ENCODE assay signal across 9 cellular contexts in the genomic region with DNA sequence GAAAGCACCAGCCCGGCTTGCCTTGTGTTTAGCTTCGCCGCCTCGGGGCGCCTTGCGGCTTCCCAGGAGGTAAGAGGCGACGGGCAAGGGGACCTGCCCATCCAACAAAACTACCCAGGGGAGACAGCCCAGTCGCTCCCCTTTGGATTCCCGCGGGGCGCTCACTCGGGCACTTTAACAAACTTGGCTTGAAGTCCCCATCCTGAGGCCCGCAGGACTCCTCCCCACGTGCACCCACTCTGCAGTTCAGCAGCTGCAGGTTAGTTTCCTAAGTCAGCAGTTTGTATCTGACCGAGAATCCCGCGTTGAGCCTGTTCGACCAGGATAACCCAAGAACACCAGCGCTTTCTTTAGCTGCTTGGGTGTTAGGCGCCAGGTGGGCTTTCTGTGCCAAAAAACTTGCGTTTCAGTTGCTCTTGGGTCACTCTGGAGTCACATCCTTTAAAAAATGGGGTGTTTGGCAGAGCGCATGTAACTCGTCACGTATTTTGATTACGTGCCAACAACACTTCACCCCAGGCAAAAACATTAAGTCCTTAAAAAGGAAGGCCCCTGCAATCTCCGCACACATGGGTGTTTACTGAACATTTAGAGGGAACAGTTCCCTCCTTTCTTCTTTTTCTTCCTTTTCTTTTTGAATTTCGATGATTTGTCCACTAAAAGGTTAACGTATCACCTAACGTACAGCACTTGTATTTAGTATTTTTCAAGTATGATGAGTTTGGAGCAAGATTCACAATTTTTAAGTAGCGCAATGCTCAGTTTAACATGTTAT. TPM values are rescaled to one million over a fixed set of nuclear protein-coding genes. Genes with fewer than 3 reads are reported as not detected.
DNase-seq lines count a peak whose midpoint lies in the region; ATAC-seq and TF ChIP-seq lines count a peak whose summit lies in the region.
"Had no signal": no experiment of that assay in that cellular context is flagged by ENCODE, and none has a peak within 500 bp of the region (broad histone marks: within the 10 kb centered on the region; RNA-seq: fewer than 3 reads in every experiment).

No MANE protein-coding gene starts in this region.

- peaks cover 0 to 14% (median 0%) of the 10 kb centered on the region in 4 donors for H3K4me1 ChIP-seq in Peyer's patch
- H3K4me1 ChIP-seq in esophagus squamous epithelium: peaks cover 9 to 28% (median 13%) of the 10 kb centered on the region in 3 donors

- H3K4me3 Mint-ChIP-seq in activated CD4-positive, alpha-beta T cell treated with anti-CD3 and anti-CD28 coated beads for 36 hours: peak overlapping the region; percentile 76
- H3K4me3 Mint-ChIP-seq in progenitor cell of endocrine pancreas (ENCODE audit: low read depth): peak overlapping the region; percentile 72

- peaks cover 6% of the 10 kb centered on the region for H3K4me1 Mint-ChIP-seq in activated CD4-positive, alpha-beta T cell treated with anti-CD3 and anti-CD28 coated beads for 36 hours
- H3K4me1 Mint-ChIP-seq in progenitor cell of endocrine pancreas (ENCODE audit: low read depth): peaks cover 3% of the 10 kb centered on the region

- DNase-seq in activated CD4-positive, alpha-beta T cell treated with anti-CD3 and anti-CD28 coated beads for 36 hours: peak; percentile 35
- no peak for DNase-seq in activated CD4-positive, alpha-beta T cell treated with anti-CD3 and anti-CD28 coated beads, Interleukin-2, amount 50 U/mL, for 1 hour
- peak in 1 of 3 donors; percentile 49 for DNase-seq in Peyer's patch
- DNase-seq in esophagus squamous epithelium (lab: John Stamatoyannopoulos, UW): no peak
- peak; percentile 9 for DNase-seq in progenitor cell of endocrine pancreas (ENCODE audit: low spot score, unreplicated experiment)
- DNase-seq in NOMO-1 treated with DMSO at 0.1 percent for 48 hours (lab: John Stamatoyannopoulos, UW; ENCODE audit: unreplicated experiment): no peak
- no peak for DNase-seq in HK-2 (ENCODE audit: unreplicated experiment)

- peak overlapping the region; percentile 56 for H3K27ac Mint-ChIP-seq in activated CD4-positive, alpha-beta T cell treated with anti-CD3 and anti-CD28 coated beads for 36 hours
- no peak overlapping the region for H3K27ac Mint-ChIP-seq in progenitor cell of endocrine pancreas
- H3K27ac Mint-ChIP-seq: CD4-positive, CD25-positive, alpha-beta regulatory T cell had no signal

- TF ChIP-seq CTCF in Peyer's patch (IDR thresholded peaks at IDR 0.05) (no peak), esophagus squamous epithelium (IDR thresholded peaks at IDR 0.05) (no peak), progenitor cell of endocrine pancreas (IDR thresholded peaks at IDR 0.05; ENCODE audit: unreplicated experiment) (no peak)

- peak; percentile 25 for ATAC-seq in activated CD4-positive, alpha-beta T cell treated with anti-CD3 and anti-CD28 coated beads for 36 hours
- no peak for ATAC-seq in GM18861 (IDR thresholded peaks at IDR 0.05; ENCODE audit: unreplicated experiment)

- H3K36me3 Mint-ChIP-seq in activated CD4-positive, alpha-beta T cell treated with anti-CD3 and anti-CD28 coated beads for 36 hours (ENCODE audit: low read depth): no peaks in the 10 kb centered on the region
- H3K36me3 Mint-ChIP-seq in progenitor cell of endocrine pancreas (ENCODE audit: insufficient read depth): no peaks in the 10 kb centered on the region
- H3K36me3 Mint-ChIP-seq: CD4-positive, CD25-positive, alpha-beta regulatory T cell had no signal

- H3K9me3 ChIP-seq in Peyer's patch (no peaks in the 10 kb centered on the region), esophagus squamous epithelium (no peaks in the 10 kb centered on the region)

- CTCF ChIA-PET in activated CD4-positive, alpha-beta T cell treated with anti-CD3 and anti-CD28 coated beads for 36 hours (lab: Charles Lee): interaction anchor here (0.6 kb wide), 1 partner anchor 110 kb away, joined by 4 read pairs; no protein-coding TSS in a partner anchor

- WGBS in esophagus squamous epithelium, 2 donors: 7 to 8% methylated on average over 21 to 25 of the region's 31 CpGs

- H3K27ac ChIP-seq in Peyer's patch (peak overlapping the region in 1 of 4 donors; percentile 30), esophagus squamous epithelium (peak overlapping the region in 2 of 4 donors; percentile 22 to 67)

- H3K4me3 ChIP-seq in Peyer's patch (peak overlapping the region in 3 of 4 donors; percentile 24 to 56 (median 48)), esophagus squamous epithelium (peak overlapping the region; percentile 33 to 67 (median 50))

- H3K36me3 ChIP-seq in Peyer's patch (no peaks in the 10 kb centered on the region), esophagus squamous epithelium (no peaks in the 10 kb centered on the region)

- peaks cover 50% of the 10 kb centered on the region for H3K27me3 Mint-ChIP-seq in activated CD4-positive, alpha-beta T cell treated with anti-CD3 and anti-CD28 coated beads for 36 hours
- peaks cover 79% of the 10 kb centered on the region for H3K27me3 Mint-ChIP-seq in progenitor cell of endocrine pancreas

- POLR2A ChIA-PET in activated CD4-positive, alpha-beta T cell treated with anti-CD3 and anti-CD28 coated beads for 36 hours (lab: Charles Lee): no interaction called here

- H3K27me3 ChIP-seq in Peyer's patch (no peaks in the 10 kb centered on the region), esophagus squamous epithelium (peaks cover 0 to 65% (median 2%) of the 10 kb centered on the region in 4 donors)

- intact Hi-C loops in activated CD4-positive, alpha-beta T cell treated with anti-CD3 and anti-CD28 coated beads for 36 hours (cut with DNase I, micrococcal nuclease): loop anchor here (5.0 to 10.0 kb wide), 3 partner anchors 461 to 1211 kb away; partner anchors contain the start of gene ITGB8 (in 1 of the 2)
- intact Hi-C loops in esophagus squamous epithelium (cut with DNase I): no loop called here

- TF ChIP-seq POLR2A in Peyer's patch (IDR thresholded peaks at IDR 0.05) (no peak), esophagus squamous epithelium (IDR thresholded peaks at IDR 0.05) (no peak)

- no peaks in the 10 kb centered on the region for H3K9me3 Mint-ChIP-seq in activated CD4-positive, alpha-beta T cell treated with anti-CD3 and anti-CD28 coated beads for 36 hours (ENCODE audit: low read depth)
- H3K9me3 Mint-ChIP-seq in progenitor cell of endocrine pancreas (ENCODE audit: low read depth): no peaks in the 10 kb centered on the region

RNA-seq across cellular contexts. Expression of gene DNAH11, which starts 0.9 kb away (rescaled TPM):
- 1 to 10 TPM; 4.2 to 4.3 TPM for total RNA-seq in activated CD4-positive, alpha-beta T cell treated with anti-CD3 and anti-CD28 coated beads for 36 hours
- 10 to 100 TPM in 1 of 4 donors, 1 to 10 TPM in 2, under 1 TPM in 1; 0.35 to 19.0 (median 3.2) TPM for total RNA-seq in Peyer's patch
- total RNA-seq in esophagus squamous epithelium: 1 to 10 TPM in 1 of 4 donors, under 1 TPM in 3; 0.35 to 7.4 (median 0.74) TPM
- total RNA-seq in progenitor cell of endocrine pancreas: 1.0 and 1.6 TPM in 2 replicates
- total RNA-seq: CD4-positive, CD25-positive, alpha-beta regulatory T cell had no signal

Comparison
In these comparisons a context has a peak if more than half of its experiments do, and no peak if none do; other contexts are left out.
1. DNase-seq: peak in activated CD4-positive, alpha-beta T cell treated with anti-CD3 and anti-CD28 coated beads for 36 hours (single experiment) and progenitor cell of endocrine pancreas (single experiment); none in activated CD4-positive, alpha-beta T cell treated with anti-CD3 and anti-CD28 coated beads, Interleukin-2, amount 50 U/mL, for 1 hour (single experiment), esophagus squamous epithelium (single experiment), NOMO-1 treated with DMSO at 0.1 percent for 48 hours (single experiment) and HK-2 (single experiment).